In genomic region chr4:168683595-168683994, GRCh38 we compare ENCODE assay signal across 1 cellular context.
TF ChIP-seq lines count a peak whose summit lies in the region.

No MANE protein-coding gene starts in this region.

TF ChIP-seq in WTC11, 78 proteins besides CTCF, POLR2A, EP300 and RAD21 (continued from another document):
- TF ChIP-seq, protein P1, sequence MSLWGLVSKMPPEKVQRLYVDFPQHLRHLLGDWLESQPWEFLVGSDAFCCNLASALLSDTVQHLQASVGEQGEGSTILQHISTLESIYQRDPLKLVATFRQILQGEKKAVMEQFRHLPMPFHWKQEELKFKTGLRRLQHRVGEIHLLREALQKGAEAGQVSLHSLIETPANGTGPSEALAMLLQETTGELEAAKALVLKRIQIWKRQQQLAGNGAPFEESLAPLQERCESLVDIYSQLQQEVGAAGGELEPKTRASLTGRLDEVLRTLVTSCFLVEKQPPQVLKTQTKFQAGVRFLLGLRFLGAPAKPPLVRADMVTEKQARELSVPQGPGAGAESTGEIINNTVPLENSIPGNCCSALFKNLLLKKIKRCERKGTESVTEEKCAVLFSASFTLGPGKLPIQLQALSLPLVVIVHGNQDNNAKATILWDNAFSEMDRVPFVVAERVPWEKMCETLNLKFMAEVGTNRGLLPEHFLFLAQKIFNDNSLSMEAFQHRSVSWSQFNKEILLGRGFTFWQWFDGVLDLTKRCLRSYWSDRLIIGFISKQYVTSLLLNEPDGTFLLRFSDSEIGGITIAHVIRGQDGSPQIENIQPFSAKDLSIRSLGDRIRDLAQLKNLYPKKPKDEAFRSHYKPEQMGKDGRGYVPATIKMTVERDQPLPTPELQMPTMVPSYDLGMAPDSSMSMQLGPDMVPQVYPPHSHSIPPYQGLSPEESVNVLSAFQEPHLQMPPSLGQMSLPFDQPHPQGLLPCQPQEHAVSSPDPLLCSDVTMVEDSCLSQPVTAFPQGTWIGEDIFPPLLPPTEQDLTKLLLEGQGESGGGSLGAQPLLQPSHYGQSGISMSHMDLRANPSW (CRISPR knock-in tag; conservative IDR thresholded peaks at IDR 0.05; ENCODE audit: low read depth) = no peak
- TF ChIP-seq, protein P2, sequence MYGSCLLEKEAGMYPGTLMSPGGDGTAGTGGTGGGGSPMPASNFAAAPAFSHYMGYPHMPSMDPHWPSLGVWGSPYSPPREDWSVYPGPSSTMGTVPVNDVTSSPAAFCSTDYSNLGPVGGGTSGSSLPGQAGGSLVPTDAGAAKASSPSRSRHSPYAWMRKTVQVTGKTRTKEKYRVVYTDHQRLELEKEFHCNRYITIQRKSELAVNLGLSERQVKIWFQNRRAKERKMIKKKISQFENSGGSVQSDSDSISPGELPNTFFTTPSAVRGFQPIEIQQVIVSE (CRISPR knock-in tag; IDR thresholded peaks at IDR 0.05; ENCODE audit: borderline replicate concordance) = no peak
- TF ChIP-seq ZNF317 (CRISPR knock-in tag; IDR thresholded peaks at IDR 0.05; ENCODE audit: borderline replicate concordance, low read depth) (no peak), NR3C1 (CRISPR knock-in tag; conservative IDR thresholded peaks at IDR 0.05; ENCODE audit: low read depth) (no peak), JAZF1 (CRISPR knock-in tag; IDR thresholded peaks at IDR 0.05) (no peak), NFYB (CRISPR knock-in tag; conservative IDR thresholded peaks at IDR 0.05; ENCODE audit: low read depth) (no peak), E2F1 (CRISPR knock-in tag; IDR thresholded peaks at IDR 0.05) (no peak), ZNF232 (CRISPR knock-in tag; IDR thresholded peaks at IDR 0.05) (no peak)
